In the genomic region with DNA sequence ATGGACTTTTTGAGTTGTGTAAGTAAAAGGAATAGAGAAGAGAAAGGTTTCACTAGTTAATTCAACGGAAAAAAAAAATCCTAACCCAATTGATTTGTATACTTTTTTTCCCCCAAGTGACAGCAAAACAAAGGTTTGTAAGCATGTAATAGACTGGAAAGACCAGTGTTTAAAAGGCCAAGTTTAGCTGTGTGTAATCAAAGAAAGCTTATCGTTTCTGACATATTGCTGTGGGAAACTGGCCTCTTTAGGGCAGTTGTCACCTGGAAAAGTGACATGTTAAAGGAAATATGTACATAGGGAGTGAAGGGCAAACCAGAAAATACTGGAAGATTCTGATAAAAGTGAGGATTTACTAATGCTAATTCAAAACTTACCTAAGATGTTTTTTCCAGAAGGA, we compare ENCODE assay signal across 18 cellular contexts. TPM values are rescaled to one million over a fixed set of nuclear protein-coding genes. Genes with fewer than 3 reads are reported as not detected.
DNase-seq lines count a peak whose midpoint lies in the region; ATAC-seq and TF ChIP-seq lines count a peak whose summit lies in the region.
"Had no signal": no experiment of that assay in that cellular context is flagged by ENCODE, and none has a peak within 500 bp of the region (broad histone marks: within the 10 kb centered on the region; RNA-seq: fewer than 3 reads in every experiment).

No MANE protein-coding gene starts in this region.

- no peaks in the 10 kb centered on the region for H3K9me3 ChIP-seq in body of pancreas
- H3K9me3 ChIP-seq in hepatocyte (ENCODE audit: low read depth): no peaks in the 10 kb centered on the region
- H3K9me3 ChIP-seq: BE2C, BLaER1, Caco-2 had no signal

- no peak for TF ChIP-seq CTCF in body of pancreas (IDR thresholded peaks at IDR 0.05)
- TF ChIP-seq CTCF in hepatocyte (IDR thresholded peaks at IDR 0.05; ENCODE audit: poor library complexity): no peak
- TF ChIP-seq CTCF in progenitor cell of endocrine pancreas (IDR thresholded peaks at IDR 0.05; ENCODE audit: unreplicated experiment): no peak
- TF ChIP-seq CTCF in CD14-positive monocyte (IDR thresholded peaks at IDR 0.05): no peak

- no peak overlapping the region for H3K27ac ChIP-seq in body of pancreas
- no peak overlapping the region for H3K27ac ChIP-seq in hepatocyte
- H3K27ac ChIP-seq: BLaER1 had no signal

- DNase-seq in body of pancreas (peak in 2 of 4 donors; percentile 9 to 19), hepatocyte (ENCODE audit: low spot score) (peak; percentile 16), progenitor cell of endocrine pancreas (ENCODE audit: low spot score, unreplicated experiment) (no peak), NCI-H1105 treated with DMSO at 0.1 percent for 48 hours (lab: John Stamatoyannopoulos, UW) (no peak), ecto neural progenitor cell (ENCODE audit: low spot score) (no peak), nucleus accumbens (lab: John Stamatoyannopoulos, UW) (no peak), CD14-positive monocyte (ENCODE audit: low spot score) (no peak)
- DNase-seq: 8988T; ACHN; BE2C; C1 segment of cervical spinal cord; Caco-2; Calu3; CD4-positive, alpha-beta T cell; CD8-positive, alpha-beta T cell; DMS79 treated with DMSO at 0.1 percent for 48 hours; GF-D8 had no signal

- 13 to 22% methylated on average over 2 of the region's 2 CpGs for WGBS in body of pancreas, 2 donors
- 82% methylated on average over 2 of the region's 2 CpGs for WGBS in hepatocyte (ENCODE audit: low lambda C conversion rate, missing lambda C conversion rate)

- H3K27me3 Mint-ChIP-seq in progenitor cell of endocrine pancreas (no peaks in the 10 kb centered on the region), CD14-positive monocyte (ENCODE audit: low read depth in 3 of 3) (peaks cover 0 to 2% (median 0%) of the 10 kb centered on the region in 3 donors)

- peak; percentile 68 for ATAC-seq in body of pancreas
- ATAC-seq: CD8-positive, alpha-beta T cell had no signal

- H3K4me3 ChIP-seq in body of pancreas (no peak overlapping the region), hepatocyte (no peak overlapping the region)
- H3K4me3 ChIP-seq: BLaER1 had no signal

- peaks cover 15% of the 10 kb centered on the region for H3K4me1 ChIP-seq in body of pancreas
- no peaks in the 10 kb centered on the region for H3K4me1 ChIP-seq in hepatocyte (ENCODE audit: insufficient read depth)
- H3K4me1 ChIP-seq: BE2C, Caco-2 had no signal

- no peaks in the 10 kb centered on the region for H3K9me2 ChIP-seq in hepatocyte (replicated peaks; ENCODE audit: insufficient read depth)

- no peaks in the 10 kb centered on the region for H3K36me3 Mint-ChIP-seq in progenitor cell of endocrine pancreas (ENCODE audit: insufficient read depth)
- H3K36me3 Mint-ChIP-seq in CD14-positive monocyte: no peaks in the 10 kb centered on the region
- H3K36me3 Mint-ChIP-seq: CD8-positive, alpha-beta T cell had no signal

- H3K27ac Mint-ChIP-seq in progenitor cell of endocrine pancreas (peak overlapping the region; percentile 65), CD14-positive monocyte (no peak overlapping the region)
- H3K27ac Mint-ChIP-seq: CD4-positive, alpha-beta T cell; CD8-positive, alpha-beta T cell had no signal

- H3K36me3 ChIP-seq in body of pancreas (replicated peaks in 1 of 2; ENCODE audit: insufficient read depth in 1 of 2, low read depth in 2 of 2) (no peaks in the 10 kb centered on the region), hepatocyte (replicated peaks; ENCODE audit: insufficient read depth, low read depth) (no peaks in the 10 kb centered on the region)
- H3K36me3 ChIP-seq: BE2C, BLaER1 had no signal

- no peak overlapping the region for H2AFZ ChIP-seq in hepatocyte

- no peaks in the 10 kb centered on the region for H3K79me2 ChIP-seq in hepatocyte

- no peak for TF ChIP-seq POLR2A in body of pancreas (IDR thresholded peaks at IDR 0.05)

- no peaks in the 10 kb centered on the region for H4K20me1 ChIP-seq in hepatocyte (ENCODE audit: insufficient read depth, poor library complexity, severe bottlenecking)
- H4K20me1 ChIP-seq: BLaER1 had no signal

- peaks cover 14% of the 10 kb centered on the region for H3K4me1 Mint-ChIP-seq in progenitor cell of endocrine pancreas (ENCODE audit: low read depth)
- no peaks in the 10 kb centered on the region for H3K4me1 Mint-ChIP-seq in CD14-positive monocyte

- H3K4me2 ChIP-seq in hepatocyte: no peak overlapping the region

- H3K9me3 Mint-ChIP-seq in progenitor cell of endocrine pancreas (ENCODE audit: low read depth) (no peaks in the 10 kb centered on the region), CD14-positive monocyte (peaks cover 0 to under 1% (median 0%) of the 10 kb centered on the region in 7 donors)
- H3K9me3 Mint-ChIP-seq: CD4-positive, alpha-beta T cell; CD8-positive, alpha-beta T cell had no signal

- intact Hi-C loops in body of pancreas (cut with DNase I): no loop called here
- intact Hi-C loops in CD14-positive monocyte (cut with micrococcal nuclease): no loop called here

- H3K4me3 Mint-ChIP-seq in progenitor cell of endocrine pancreas (ENCODE audit: low read depth) (no peak overlapping the region), CD14-positive monocyte (no peak overlapping the region)
- H3K4me3 Mint-ChIP-seq: CD4-positive, alpha-beta T cell; CD8-positive, alpha-beta T cell had no signal

- H3K27me3 ChIP-seq in body of pancreas: no peaks in the 10 kb centered on the region
- H3K27me3 ChIP-seq in hepatocyte: no peaks in the 10 kb centered on the region
- H3K27me3 ChIP-seq: BE2C, BLaER1 had no signal

RNA-seq across cellular contexts. Expression of gene EPHA4, which starts 45.9 kb away (rescaled TPM):
- total RNA-seq in body of pancreas: 1 to 10 TPM; 4.0 to 5.2 TPM
- total RNA-seq in hepatocyte: 36.8 and 39.0 TPM in 2 replicates
- 7.8 and 8.8 TPM in 2 replicates for polyA plus RNA-seq in hepatocyte
- 40.3 and 41.4 TPM in 2 replicates for total RNA-seq in progenitor cell of endocrine pancreas
- polyA plus RNA-seq in CD14-positive monocyte: under 1 TPM in 1 of 2 donors, not detected in 1; 0.31 TPM
